Comparison of ENCODE assay signal across 8 cellular contexts in the genomic region with DNA sequence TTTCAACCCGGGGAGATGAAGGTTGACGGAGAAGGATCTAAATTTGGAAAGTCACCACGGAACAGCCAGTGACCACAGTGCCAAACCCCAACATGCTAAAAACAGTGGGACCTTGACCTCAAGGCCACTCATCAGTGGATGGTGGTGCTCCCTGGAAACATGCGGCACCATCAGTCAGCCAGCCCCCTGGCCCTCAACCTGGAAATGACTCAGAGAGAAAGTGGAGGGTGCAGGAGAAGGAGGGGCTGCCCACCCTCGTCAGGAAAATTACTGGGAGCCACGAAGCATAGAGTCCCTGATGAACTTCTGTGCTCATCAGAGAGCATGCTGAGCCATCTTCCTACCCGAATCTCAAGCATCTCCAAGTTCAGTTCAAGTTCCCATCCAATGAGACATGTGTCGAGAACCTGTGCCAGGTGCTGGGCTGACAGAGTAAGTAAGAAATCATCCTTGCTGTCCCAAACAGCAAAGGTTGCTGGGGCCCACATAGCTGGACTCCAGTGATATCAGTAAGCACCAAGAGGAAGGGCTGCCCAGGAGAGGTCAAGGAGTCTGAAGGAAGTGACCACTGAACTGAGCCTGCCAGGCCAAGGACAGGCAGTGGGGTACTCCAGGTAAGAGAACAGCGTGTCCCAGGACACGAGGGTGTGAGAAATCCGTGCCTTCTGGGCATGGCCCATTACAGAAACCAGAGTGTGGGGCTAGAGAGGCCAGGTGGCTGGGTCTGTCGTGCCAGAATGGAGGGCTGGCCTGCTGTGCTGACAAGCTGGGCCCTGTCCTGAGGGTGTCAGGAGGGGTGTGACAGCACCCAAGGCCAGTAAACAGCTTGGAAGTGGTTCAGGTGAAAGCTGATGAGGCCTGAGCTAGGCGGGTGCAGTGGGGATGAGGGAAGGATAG. TPM values are rescaled to one million over a fixed set of nuclear protein-coding genes. Genes with fewer than 3 reads are reported as not detected.
DNase-seq lines count a peak whose midpoint lies in the region; ATAC-seq and TF ChIP-seq lines count a peak whose summit lies in the region.

No MANE protein-coding gene starts in this region.

- H3K27me3 ChIP-seq in A673 (replicated peaks; ENCODE audit: insufficient read depth, low read depth, low read length, poor library complexity) (no peaks in the 10 kb centered on the region), heart right ventricle (no peaks in the 10 kb centered on the region), endodermal cell (ENCODE audit: control insufficient read depth, insufficient read depth, low read length, poor library complexity, severe bottlenecking) (no peaks in the 10 kb centered on the region)

- peak overlapping the region; percentile 75 for H3K4me3 Mint-ChIP-seq in activated T-cell treated with anti-CD3 and anti-CD28 coated beads, Interleukin-2, amount 50 U/mL, for 24 hours
- no peak overlapping the region for H3K4me3 Mint-ChIP-seq in endodermal cell
- H3K4me3 Mint-ChIP-seq in progenitor cell of endocrine pancreas (ENCODE audit: low read depth): no peak overlapping the region

- H3K9me3 Mint-ChIP-seq in activated T-cell treated with anti-CD3 and anti-CD28 coated beads, Interleukin-2, amount 50 U/mL, for 24 hours: no peaks in the 10 kb centered on the region
- H3K9me3 Mint-ChIP-seq in endodermal cell (no peaks in the 10 kb centered on the region), progenitor cell of endocrine pancreas (ENCODE audit: low read depth) (no peaks in the 10 kb centered on the region)

- H3K9me3 ChIP-seq in A673 (ENCODE audit: low read depth, low read length, poor library complexity, severe bottlenecking) (no peaks in the 10 kb centered on the region), heart right ventricle (no peaks in the 10 kb centered on the region), endodermal cell (ENCODE audit: control insufficient read depth, low read length) (no peaks in the 10 kb centered on the region)

- intact Hi-C loops in A673 (cut with micrococcal nuclease; ENCODE audit: unreplicated experiment) (no loop called here), heart right ventricle (cut with DNase I) (loop anchor here in 2 of 10 donors (2.0 to 10.0 kb wide), 2 partner anchors 17 to 61 kb away; no protein-coding TSS in a partner anchor)

- CTCF ChIA-PET in A673 (lab: Charles Lee): no interaction called here

- H3K27ac Mint-ChIP-seq in activated T-cell treated with anti-CD3 and anti-CD28 coated beads, Interleukin-2, amount 50 U/mL, for 24 hours: peak overlapping the region; percentile 93
- H3K27ac Mint-ChIP-seq in endodermal cell (no peak overlapping the region), progenitor cell of endocrine pancreas (no peak overlapping the region)

- H3K4me1 ChIP-seq in A673 (ENCODE audit: insufficient read depth, low read length, poor library complexity, severe bottlenecking) (no peaks in the 10 kb centered on the region), heart right ventricle (peaks cover 7 to 97% (median 56%) of the 10 kb centered on the region in 9 donors), endodermal cell (ENCODE audit: control insufficient read depth, insufficient read depth, low read length) (peaks cover 10% of the 10 kb centered on the region)

- peaks cover 32% of the 10 kb centered on the region for H3K36me3 Mint-ChIP-seq in activated T-cell treated with anti-CD3 and anti-CD28 coated beads, Interleukin-2, amount 50 U/mL, for 24 hours (ENCODE audit: low read depth)
- H3K36me3 Mint-ChIP-seq in endodermal cell (ENCODE audit: low read depth): no peaks in the 10 kb centered on the region
- H3K36me3 Mint-ChIP-seq in progenitor cell of endocrine pancreas (ENCODE audit: insufficient read depth): no peaks in the 10 kb centered on the region

- H3K27ac ChIP-seq in A673 (ENCODE audit: low read depth, low read length, poor library complexity, severe bottlenecking) (no peak overlapping the region), heart right ventricle (peak overlapping the region; percentile 54 to 89 (median 85)), endodermal cell (ENCODE audit: low read depth, low read length) (no peak overlapping the region)

- TF ChIP-seq CTCF in A673 (conservative IDR thresholded peaks at IDR 0.05; ENCODE audit: low read depth, low read length) (no peak), heart right ventricle (IDR thresholded peaks at IDR 0.05) (no peak), endodermal cell (conservative IDR thresholded peaks at IDR 0.05) (no peak), progenitor cell of endocrine pancreas (IDR thresholded peaks at IDR 0.05; ENCODE audit: unreplicated experiment) (no peak)

- POLR2A ChIA-PET in A673 (lab: Charles Lee; ENCODE audit: low non-redundant PET): no interaction called here

- BruUV-seq in A673 (replicated peaks; lab: Mats Ljungman, UMichigan): no TSS peak

- no peaks in the 10 kb centered on the region for H3K27me3 Mint-ChIP-seq in activated T-cell treated with anti-CD3 and anti-CD28 coated beads, Interleukin-2, amount 50 U/mL, for 24 hours
- peaks cover 2% of the 10 kb centered on the region for H3K27me3 Mint-ChIP-seq in endodermal cell (ENCODE audit: insufficient read depth)
- H3K27me3 Mint-ChIP-seq in progenitor cell of endocrine pancreas: no peaks in the 10 kb centered on the region

- no peak overlapping the region for H3K9ac ChIP-seq in endodermal cell (ENCODE audit: extremely low read depth, low read length, poor library complexity, severe bottlenecking)

- WGBS in heart right ventricle, 2 donors: 44 to 47% methylated on average over 13 of the region's 13 CpGs
- WGBS in endodermal cell (ENCODE audit: insufficient coverage in 1 of 2, insufficient read length in 1 of 2), 2 experiments: 91 to 93% methylated on average over 10 to 13 of the region's 13 CpGs

- DNase-seq in A673 (ENCODE audit: low spot score) (peak; percentile 33), heart right ventricle (peak; percentile 31 to 67), endodermal cell (no peak), progenitor cell of endocrine pancreas (ENCODE audit: low spot score, unreplicated experiment) (no peak)
- peak; percentile 64 for DNase-seq in activated T-cell treated with anti-CD3 and anti-CD28 coated beads, Interleukin-2, amount 50 U/mL, for 24 hours
- peak; percentile 28 to 35 for DNase-seq in stimulated activated CD4-positive, alpha-beta T cell treated with anti-CD3 and anti-CD28 coated beads, Interleukin-2, amount 100 ng/mL, for 48 hours

- ATAC-seq in HG03442 (IDR thresholded peaks at IDR 0.05; ENCODE audit: unreplicated experiment): peak; percentile 53
- peak; percentile 53 to 89 (median 75) for ATAC-seq in heart right ventricle
- no peak for ATAC-seq in GM21576 (IDR thresholded peaks at IDR 0.05; ENCODE audit: unreplicated experiment)

- no peaks in the 10 kb centered on the region for H3K36me3 ChIP-seq in A673 (ENCODE audit: insufficient read depth, low read length, poor library complexity, severe bottlenecking)
- peaks cover 0 to 41% (median 0%) of the 10 kb centered on the region in 9 donors for H3K36me3 ChIP-seq in heart right ventricle
- H3K36me3 ChIP-seq in endodermal cell (ENCODE audit: control insufficient read depth, insufficient read depth, low read length): no peaks in the 10 kb centered on the region

- H3K4me1 Mint-ChIP-seq in activated T-cell treated with anti-CD3 and anti-CD28 coated beads, Interleukin-2, amount 50 U/mL, for 24 hours (ENCODE audit: low read depth): peaks cover 71% of the 10 kb centered on the region
- H3K4me1 Mint-ChIP-seq in endodermal cell (peaks cover 23% of the 10 kb centered on the region), progenitor cell of endocrine pancreas (ENCODE audit: low read depth) (peaks cover 17% of the 10 kb centered on the region)

- H3K4me3 ChIP-seq in A673 (ENCODE audit: low read depth, low read length, poor library complexity, severe bottlenecking) (no peak overlapping the region), heart right ventricle (peak overlapping the region in 8 of 10 donors; percentile 0 to 58 (median 50)), endodermal cell (ENCODE audit: low read length) (no peak overlapping the region)

RNA-seq across cellular contexts. Expression of a gene that starts 5.2 kb away (rescaled TPM):
- total RNA-seq in A673 (2021) (0.39 and 0.60 TPM in 2 replicates), heart right ventricle (100 to 1,000 TPM in 5 of 10 donors, 10 to 100 TPM in 5; 70.3 to 187 (median 105) TPM), endodermal cell (under 1 TPM; 0.33 to 0.86 TPM), progenitor cell of endocrine pancreas (0.04 and 0.19 TPM in 2 replicates)
- polyA plus RNA-seq in heart right ventricle: 10 to 100 TPM; 31.7 to 66.5 TPM
- 0.39 TPM for polyA plus RNA-seq in endodermal cell (2013, experiment 1 of 2)
- polyA plus RNA-seq in endodermal cell (2013, experiment 2 of 2): 1.2 TPM

Comparison
In these comparisons a context has a peak if more than half of its experiments do, and no peak if none do; other contexts are left out.
1. DNase-seq: peak in A673 (single experiment), activated T-cell treated with anti-CD3 and anti-CD28 coated beads, Interleukin-2, amount 50 U/mL, for 24 hours (single experiment), heart right ventricle (2 of 2) and stimulated activated CD4-positive, alpha-beta T cell treated with anti-CD3 and anti-CD28 coated beads, Interleukin-2, amount 100 ng/mL, for 48 hours (2 of 2); none in endodermal cell (single experiment) and progenitor cell of endocrine pancreas (single experiment).
2. H3K27ac ChIP-seq: peak in heart right ventricle (10 of 10); none in A673 (single experiment) and endodermal cell (single experiment).
3. H3K4me3 ChIP-seq: peak in heart right ventricle (8 of 10); none in A673 (single experiment) and endodermal cell (single experiment).
4. RNA of a gene that starts 5.2 kb away (total RNA-seq): 70.3 to 187 TPM in heart right ventricle; 0.33 to 0.86 TPM in endodermal cell, 0.39 to 0.60 TPM in A673 and 0.04 to 0.19 TPM in progenitor cell of endocrine pancreas; every median in the first group is over 10 times any median in the second.